Comparison of ENCODE assay signal across 15 cellular contexts in genomic region chr11:95128602-95129001, GRCh38. TPM values are rescaled to one million over a fixed set of nuclear protein-coding genes. Genes with fewer than 3 reads are reported as not detected.
DNase-seq lines count a peak whose midpoint lies in the region; ATAC-seq and TF ChIP-seq lines count a peak whose summit lies in the region.
"Had no signal": no experiment of that assay in that cellular context is flagged by ENCODE, and none has a peak within 500 bp of the region (broad histone marks: within the 10 kb centered on the region; RNA-seq: fewer than 3 reads in every experiment).

No MANE protein-coding gene starts in this region.

- TF ChIP-seq CTCF in osteocyte (IDR thresholded peaks at IDR 0.05): no peak

- H3K36me3 Mint-ChIP-seq in activated CD8-positive, alpha-beta memory T cell treated with anti-CD3 and anti-CD28 coated beads, Interleukin-2, amount 10 ng/mL, durations not matched to agents 7 days and 5 days: peaks cover 49% of the 10 kb centered on the region
- H3K36me3 Mint-ChIP-seq in activated naive CD8-positive, alpha-beta T cell treated with anti-CD3 and anti-CD28 coated beads for 36 hours: peaks cover 17% of the 10 kb centered on the region
- H3K36me3 Mint-ChIP-seq in stimulated activated effector memory CD8-positive, alpha-beta T cell treated with anti-CD3 and anti-CD28 coated beads, Interleukin-12 subunit alpha, Interleukin-12 subunit beta, amount 100 ng/mL, for 72 hours: peaks cover 23% of the 10 kb centered on the region
- H3K36me3 Mint-ChIP-seq in osteocyte (ENCODE audit: unreplicated experiment): peaks cover 38% of the 10 kb centered on the region

- no peaks in the 10 kb centered on the region for H3K9me3 Mint-ChIP-seq in activated CD8-positive, alpha-beta memory T cell treated with anti-CD3 and anti-CD28 coated beads, Interleukin-2, amount 10 ng/mL, durations not matched to agents 7 days and 5 days (ENCODE audit: low read depth)
- H3K9me3 Mint-ChIP-seq in activated naive CD8-positive, alpha-beta T cell treated with anti-CD3 and anti-CD28 coated beads for 36 hours: no peaks in the 10 kb centered on the region
- no peaks in the 10 kb centered on the region for H3K9me3 Mint-ChIP-seq in stimulated activated effector memory CD8-positive, alpha-beta T cell treated with anti-CD3 and anti-CD28 coated beads, Interleukin-12 subunit alpha, Interleukin-12 subunit beta, amount 100 ng/mL, for 72 hours
- no peaks in the 10 kb centered on the region for H3K9me3 Mint-ChIP-seq in osteocyte (ENCODE audit: unreplicated experiment)
- H3K9me3 Mint-ChIP-seq: CD8-positive, alpha-beta T cell had no signal

- ATAC-seq in activated CD8-positive, alpha-beta memory T cell treated with anti-CD3 and anti-CD28 coated beads, Interleukin-2, amount 10 ng/mL, durations not matched to agents 7 days and 5 days: no peak
- peak; percentile 34 for ATAC-seq in stimulated activated effector memory CD8-positive, alpha-beta T cell treated with anti-CD3 and anti-CD28 coated beads, Interleukin-12 subunit alpha, Interleukin-12 subunit beta, amount 100 ng/mL, for 72 hours
- ATAC-seq: CD8-positive, alpha-beta T cell had no signal

- peak overlapping the region; percentile 32 for H3K27ac Mint-ChIP-seq in activated CD8-positive, alpha-beta memory T cell treated with anti-CD3 and anti-CD28 coated beads, Interleukin-2, amount 10 ng/mL, durations not matched to agents 7 days and 5 days
- peak overlapping the region; percentile 14 for H3K27ac Mint-ChIP-seq in activated naive CD8-positive, alpha-beta T cell treated with anti-CD3 and anti-CD28 coated beads for 36 hours
- no peak overlapping the region for H3K27ac Mint-ChIP-seq in stimulated activated effector memory CD8-positive, alpha-beta T cell treated with anti-CD3 and anti-CD28 coated beads, Interleukin-12 subunit alpha, Interleukin-12 subunit beta, amount 100 ng/mL, for 72 hours
- H3K27ac Mint-ChIP-seq in osteocyte (ENCODE audit: unreplicated experiment): no peak overlapping the region
- H3K27ac Mint-ChIP-seq: CD8-positive, alpha-beta T cell had no signal

- no peak overlapping the region for H3K4me3 Mint-ChIP-seq in activated CD8-positive, alpha-beta memory T cell treated with anti-CD3 and anti-CD28 coated beads, Interleukin-2, amount 10 ng/mL, durations not matched to agents 7 days and 5 days
- H3K4me3 Mint-ChIP-seq in activated naive CD8-positive, alpha-beta T cell treated with anti-CD3 and anti-CD28 coated beads for 36 hours: no peak overlapping the region
- no peak overlapping the region for H3K4me3 Mint-ChIP-seq in stimulated activated effector memory CD8-positive, alpha-beta T cell treated with anti-CD3 and anti-CD28 coated beads, Interleukin-12 subunit alpha, Interleukin-12 subunit beta, amount 100 ng/mL, for 72 hours
- no peak overlapping the region for H3K4me3 Mint-ChIP-seq in osteocyte (ENCODE audit: unreplicated experiment)
- H3K4me3 Mint-ChIP-seq: CD14-positive monocyte; CD8-positive, alpha-beta T cell had no signal

- peaks cover 14% of the 10 kb centered on the region for H3K4me1 Mint-ChIP-seq in activated CD8-positive, alpha-beta memory T cell treated with anti-CD3 and anti-CD28 coated beads, Interleukin-2, amount 10 ng/mL, durations not matched to agents 7 days and 5 days
- H3K4me1 Mint-ChIP-seq in activated naive CD8-positive, alpha-beta T cell treated with anti-CD3 and anti-CD28 coated beads for 36 hours: peaks cover 7% of the 10 kb centered on the region
- H3K4me1 Mint-ChIP-seq in stimulated activated effector memory CD8-positive, alpha-beta T cell treated with anti-CD3 and anti-CD28 coated beads, Interleukin-12 subunit alpha, Interleukin-12 subunit beta, amount 100 ng/mL, for 72 hours: peaks cover 5% of the 10 kb centered on the region
- peaks cover 25% of the 10 kb centered on the region for H3K4me1 Mint-ChIP-seq in osteocyte (ENCODE audit: unreplicated experiment)

- CTCF ChIA-PET in activated CD8-positive, alpha-beta memory T cell treated with anti-CD3 and anti-CD28 coated beads, Interleukin-2, amount 10 ng/mL, durations not matched to agents 7 days and 5 days (lab: Charles Lee): no interaction called here

- DNase-seq in activated CD8-positive, alpha-beta memory T cell treated with anti-CD3 and anti-CD28 coated beads, Interleukin-2, amount 10 ng/mL, durations not matched to agents 7 days and 5 days: no peak
- no peak for DNase-seq in activated CD8-positive, alpha-beta memory T cell treated with anti-CD3 and anti-CD28 coated beads, Interleukin-2, amount 50 U/mL, for 4 hours
- peak; percentile 32 for DNase-seq in Jurkat, Clone E6-1 (ENCODE audit: low read depth, low spot score)
- no peak for DNase-seq in activated naive CD8-positive, alpha-beta T cell treated with anti-CD3 and anti-CD28 coated beads for 36 hours
- DNase-seq in stimulated activated effector memory CD8-positive, alpha-beta T cell treated with anti-CD3 and anti-CD28 coated beads, Interleukin-12 subunit alpha, Interleukin-12 subunit beta, amount 100 ng/mL, for 72 hours (ENCODE audit: low spot score in 2 of 2): no peak
- no peak for DNase-seq in osteocyte (ENCODE audit: extremely low spot score, unreplicated experiment)
- no peak for DNase-seq in T-helper 1 cell
- DNase-seq: CD8-positive, alpha-beta T cell; COR-L47; DMS153; DMS79 treated with DMSO at 0.1 percent for 48 hours; EL; GM23248; H7 had no signal

- H3K4me3 ChIP-seq in Jurkat, Clone E6-1 (ENCODE audit: low read length): no peak overlapping the region
- H3K4me3 ChIP-seq: GM23248 had no signal

- H3K27me3 Mint-ChIP-seq in activated CD8-positive, alpha-beta memory T cell treated with anti-CD3 and anti-CD28 coated beads, Interleukin-2, amount 10 ng/mL, durations not matched to agents 7 days and 5 days: no peaks in the 10 kb centered on the region
- no peaks in the 10 kb centered on the region for H3K27me3 Mint-ChIP-seq in activated naive CD8-positive, alpha-beta T cell treated with anti-CD3 and anti-CD28 coated beads for 36 hours
- H3K27me3 Mint-ChIP-seq in osteocyte (ENCODE audit: unreplicated experiment): no peaks in the 10 kb centered on the region

RNA-seq across cellular contexts. Expression of gene ENDOD1, which starts 39.0 kb away (rescaled TPM):
- 10 to 100 TPM; 37.1 to 40.5 TPM for total RNA-seq in activated CD8-positive, alpha-beta memory T cell treated with anti-CD3 and anti-CD28 coated beads, Interleukin-2, amount 10 ng/mL, durations not matched to agents 7 days and 5 days
- polyA plus RNA-seq in Jurkat, Clone E6-1 (2012; ENCODE audit: insufficient read depth, insufficient read length): 21.2 TPM
- 10 to 100 TPM; 21.5 to 22.1 TPM for total RNA-seq in activated naive CD8-positive, alpha-beta T cell treated with anti-CD3 and anti-CD28 coated beads for 36 hours
- total RNA-seq in osteocyte: 91.6 and 98.0 TPM in 2 replicates

Comparison
In these comparisons a context has a peak if more than half of its experiments do, and no peak if none do; other contexts are left out.
1. H3K27ac Mint-ChIP-seq: peak in activated CD8-positive, alpha-beta memory T cell treated with anti-CD3 and anti-CD28 coated beads, Interleukin-2, amount 10 ng/mL, durations not matched to agents 7 days and 5 days (single experiment) and activated naive CD8-positive, alpha-beta T cell treated with anti-CD3 and anti-CD28 coated beads for 36 hours (single experiment); none in stimulated activated effector memory CD8-positive, alpha-beta T cell treated with anti-CD3 and anti-CD28 coated beads, Interleukin-12 subunit alpha, Interleukin-12 subunit beta, amount 100 ng/mL, for 72 hours (single experiment) and osteocyte (single experiment).